ENCODE assay signal across 1 cellular context in the genomic region with DNA sequence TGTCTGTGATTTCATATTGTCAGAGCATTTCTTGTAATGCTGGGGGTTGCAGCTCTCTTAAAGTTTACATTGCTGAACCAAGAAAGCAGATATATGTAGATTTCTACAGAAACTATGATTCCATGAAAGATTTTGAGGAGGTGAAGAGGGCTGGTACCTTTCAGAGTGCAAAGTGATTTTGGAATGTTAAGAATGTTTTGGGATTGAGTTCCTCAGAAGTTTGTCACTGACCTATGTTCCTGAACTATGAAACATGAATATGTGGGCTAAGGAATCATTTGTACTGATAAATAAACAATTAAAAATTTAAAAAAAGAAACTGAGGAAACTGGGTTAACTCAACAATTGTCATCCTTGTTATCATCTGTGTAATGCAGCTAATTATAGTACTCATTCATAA.
TF ChIP-seq lines count a peak whose summit lies in the region.

No MANE protein-coding gene starts in this region.

TF ChIP-seq in H1, 55 proteins besides CTCF, POLR2A, EP300 and RAD21 (continued from another document):
- TF ChIP-seq RFX5 (IDR thresholded peaks at IDR 0.05; ENCODE audit: borderline replicate concordance, low read depth, low read length) (no peak), TCF12 (IDR thresholded peaks at IDR 0.05; ENCODE audit: low read depth, low read length) (no peak), SIRT6 (IDR thresholded peaks at IDR 0.05; ENCODE audit: low read length) (no peak), BRCA1 (IDR thresholded peaks at IDR 0.05; ENCODE audit: low read depth, low read length) (no peak), FOSL1 (IDR thresholded peaks at IDR 0.05; ENCODE audit: insufficient read depth, low read depth, low read length) (no peak), YY1 (IDR thresholded peaks at IDR 0.05; ENCODE audit: low read depth, low read length) (no peak)
- TF ChIP-seq, protein P1, sequence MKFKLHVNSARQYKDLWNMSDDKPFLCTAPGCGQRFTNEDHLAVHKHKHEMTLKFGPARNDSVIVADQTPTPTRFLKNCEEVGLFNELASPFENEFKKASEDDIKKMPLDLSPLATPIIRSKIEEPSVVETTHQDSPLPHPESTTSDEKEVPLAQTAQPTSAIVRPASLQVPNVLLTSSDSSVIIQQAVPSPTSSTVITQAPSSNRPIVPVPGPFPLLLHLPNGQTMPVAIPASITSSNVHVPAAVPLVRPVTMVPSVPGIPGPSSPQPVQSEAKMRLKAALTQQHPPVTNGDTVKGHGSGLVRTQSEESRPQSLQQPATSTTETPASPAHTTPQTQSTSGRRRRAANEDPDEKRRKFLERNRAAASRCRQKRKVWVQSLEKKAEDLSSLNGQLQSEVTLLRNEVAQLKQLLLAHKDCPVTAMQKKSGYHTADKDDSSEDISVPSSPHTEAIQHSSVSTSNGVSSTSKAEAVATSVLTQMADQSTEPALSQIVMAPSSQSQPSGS (IDR thresholded peaks at IDR 0.05; ENCODE audit: low read length): no peak
